In the genomic region with DNA sequence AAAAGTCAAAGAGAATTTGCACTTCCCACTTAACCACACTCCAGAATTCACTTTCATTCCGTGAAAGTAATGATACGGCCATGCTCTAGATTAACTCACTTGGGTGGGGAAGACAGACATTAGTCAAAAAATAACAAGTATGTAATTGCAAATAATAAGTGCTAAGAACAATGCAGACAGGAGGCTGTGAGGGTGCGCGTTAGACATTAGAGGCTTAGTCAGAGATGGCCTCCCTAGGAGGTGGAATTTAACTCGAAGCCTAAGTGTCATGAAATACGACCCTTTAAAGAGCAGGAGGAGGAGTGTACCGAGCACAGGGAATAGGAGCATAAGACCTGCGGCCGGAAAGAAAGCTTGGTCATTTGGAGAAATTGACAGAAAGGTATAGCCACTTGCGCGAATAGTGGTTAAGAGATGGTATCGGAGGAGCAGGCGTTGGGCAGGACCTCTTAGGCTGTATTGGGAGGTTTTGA, we compare ENCODE assay signal across 8 cellular contexts. TPM values are rescaled to one million over a fixed set of nuclear protein-coding genes. Genes with fewer than 3 reads are reported as not detected.
DNase-seq lines count a peak whose midpoint lies in the region; ATAC-seq and TF ChIP-seq lines count a peak whose summit lies in the region.

No MANE protein-coding gene starts in this region.

- TF ChIP-seq CTCF in fibroblast of pulmonary artery (IDR thresholded peaks at IDR 0.05; ENCODE audit: low read length, missing control alignments) (no peak), psoas muscle (IDR thresholded peaks at IDR 0.05) (no peak)

- peaks cover 6 to 33% of the 10 kb centered on the region in 2 donors for H3K36me3 ChIP-seq in psoas muscle (ENCODE audit: insufficient read depth in 1 of 2, low read depth in 1 of 2)

- no peak overlapping the region for H3K4me3 Mint-ChIP-seq in activated CD8-positive, alpha-beta memory T cell treated with anti-CD3 and anti-CD28 coated beads, Interleukin-2, amount 10 ng/mL, durations not matched to agents 7 days and 5 days
- H3K4me3 Mint-ChIP-seq in T-helper 2 cell treated with Interferon-gamma antibody and Interleukin-4, amounts not matched to agents 5 μg/mL and 100 μg/mL, for 36 hours = no peak overlapping the region

- peaks cover 10% of the 10 kb centered on the region for H3K4me1 ChIP-seq in psoas muscle

- H3K27me3 ChIP-seq in psoas muscle (ENCODE audit: insufficient read depth in 3 of 3, low read length in 2 of 3) = no peaks in the 10 kb centered on the region

- DNase-seq in activated CD8-positive, alpha-beta memory T cell treated with anti-CD3 and anti-CD28 coated beads, Interleukin-2, amount 10 ng/mL, durations not matched to agents 7 days and 5 days = peak; percentile 60
- DNase-seq in activated CD8-positive, alpha-beta memory T cell treated with anti-CD3 and anti-CD28 coated beads, Interleukin-2, amount 50 U/mL, for 48 hours = no peak
- DNase-seq in T-helper 2 cell treated with Interferon-gamma antibody and Interleukin-4, amounts not matched to agents 5 μg/mL and 100 μg/mL, for 36 hours (ENCODE audit: low spot score) = peak; percentile 23
- DNase-seq in fibroblast of pulmonary artery (ENCODE audit: low read depth) (peak; percentile 19), psoas muscle (no peak), NCI-H1048 (lab: John Stamatoyannopoulos, UW) (no peak)

- ATAC-seq in activated CD8-positive, alpha-beta memory T cell treated with anti-CD3 and anti-CD28 coated beads, Interleukin-2, amount 10 ng/mL, durations not matched to agents 7 days and 5 days = peak; percentile 34
- ATAC-seq in HG03460 (IDR thresholded peaks at IDR 0.05; ENCODE audit: unreplicated experiment) (peak; percentile 25), psoas muscle (peak in 1 of 4 donors; percentile 61), GM19351 (IDR thresholded peaks at IDR 0.05; ENCODE audit: unreplicated experiment) (no peak)

- intact Hi-C loops in psoas muscle (cut with DNase I) = loop anchor here in 1 of 2 donors (10.0 kb wide), 1 partner anchor 545 kb away; the partner anchor contains the start of gene CDK17

- H3K4me1 Mint-ChIP-seq in activated CD8-positive, alpha-beta memory T cell treated with anti-CD3 and anti-CD28 coated beads, Interleukin-2, amount 10 ng/mL, durations not matched to agents 7 days and 5 days = peaks cover 30% of the 10 kb centered on the region
- peaks cover 25% of the 10 kb centered on the region for H3K4me1 Mint-ChIP-seq in T-helper 2 cell treated with Interferon-gamma antibody and Interleukin-4, amounts not matched to agents 5 μg/mL and 100 μg/mL, for 36 hours (ENCODE audit: low read depth)

- H3K4me3 ChIP-seq in fibroblast of pulmonary artery (replicated peaks; ENCODE audit: low read depth, low read length) = peak overlapping the region; percentile 75
- H3K4me3 ChIP-seq in psoas muscle = peak overlapping the region; percentile 74

- H3K27ac ChIP-seq in psoas muscle = peak overlapping the region; percentile 75

- no peaks in the 10 kb centered on the region for H3K9me3 ChIP-seq in psoas muscle

- no peak overlapping the region for H3K27ac Mint-ChIP-seq in activated CD8-positive, alpha-beta memory T cell treated with anti-CD3 and anti-CD28 coated beads, Interleukin-2, amount 10 ng/mL, durations not matched to agents 7 days and 5 days
- no peak overlapping the region for H3K27ac Mint-ChIP-seq in T-helper 2 cell treated with Interferon-gamma antibody and Interleukin-4, amounts not matched to agents 5 μg/mL and 100 μg/mL, for 36 hours

- CTCF ChIA-PET in activated CD8-positive, alpha-beta memory T cell treated with anti-CD3 and anti-CD28 coated beads, Interleukin-2, amount 10 ng/mL, durations not matched to agents 7 days and 5 days (lab: Charles Lee) = interaction anchor here (0.7 to 1.3 kb wide), 3 partner anchors 124 to 179 kb away, joined by 3 read pairs; no protein-coding TSS in a partner anchor

- peaks cover 9% of the 10 kb centered on the region for H3K27me3 Mint-ChIP-seq in activated CD8-positive, alpha-beta memory T cell treated with anti-CD3 and anti-CD28 coated beads, Interleukin-2, amount 10 ng/mL, durations not matched to agents 7 days and 5 days
- H3K27me3 Mint-ChIP-seq in T-helper 2 cell treated with Interferon-gamma antibody and Interleukin-4, amounts not matched to agents 5 μg/mL and 100 μg/mL, for 36 hours (ENCODE audit: low read depth) = peaks cover 7% of the 10 kb centered on the region

- no peaks in the 10 kb centered on the region for H3K9me3 Mint-ChIP-seq in activated CD8-positive, alpha-beta memory T cell treated with anti-CD3 and anti-CD28 coated beads, Interleukin-2, amount 10 ng/mL, durations not matched to agents 7 days and 5 days (ENCODE audit: low read depth)
- peaks cover 3% of the 10 kb centered on the region for H3K9me3 Mint-ChIP-seq in T-helper 2 cell treated with Interferon-gamma antibody and Interleukin-4, amounts not matched to agents 5 μg/mL and 100 μg/mL, for 36 hours

- WGBS in psoas muscle, 3 donors = 1 to 2% (median 2%) methylated on average over 13 of the region's 13 CpGs

- H3K36me3 Mint-ChIP-seq in activated CD8-positive, alpha-beta memory T cell treated with anti-CD3 and anti-CD28 coated beads, Interleukin-2, amount 10 ng/mL, durations not matched to agents 7 days and 5 days = peaks cover 36% of the 10 kb centered on the region
- H3K36me3 Mint-ChIP-seq in T-helper 2 cell treated with Interferon-gamma antibody and Interleukin-4, amounts not matched to agents 5 μg/mL and 100 μg/mL, for 36 hours (ENCODE audit: low read depth) = peaks cover 34% of the 10 kb centered on the region

RNA-seq across cellular contexts. Expression of gene SNRPF, which starts 0.6 kb away (rescaled TPM):
- total RNA-seq in activated CD8-positive, alpha-beta memory T cell treated with anti-CD3 and anti-CD28 coated beads, Interleukin-2, amount 10 ng/mL, durations not matched to agents 7 days and 5 days = 10 to 100 TPM; 36.6 to 38.3 TPM
- 10 to 100 TPM in 3 of 4 donors, 1 to 10 TPM in 1; 8.8 to 13.7 (median 11.3) TPM for total RNA-seq in psoas muscle
- 10 to 100 TPM; 16.3 to 40.8 (median 24.2) TPM for polyA plus RNA-seq in psoas muscle

Comparison
In these comparisons a context has a peak if more than half of its experiments do, and no peak if none do; other contexts are left out.
1. DNase-seq: peak in activated CD8-positive, alpha-beta memory T cell treated with anti-CD3 and anti-CD28 coated beads, Interleukin-2, amount 10 ng/mL, durations not matched to agents 7 days and 5 days (single experiment), T-helper 2 cell treated with Interferon-gamma antibody and Interleukin-4, amounts not matched to agents 5 μg/mL and 100 μg/mL, for 36 hours (single experiment) and fibroblast of pulmonary artery (single experiment); none in activated CD8-positive, alpha-beta memory T cell treated with anti-CD3 and anti-CD28 coated beads, Interleukin-2, amount 50 U/mL, for 48 hours (single experiment), psoas muscle (0 of 2) and NCI-H1048 (single experiment).